In genomic region chr7:33799766-33800165, GRCh38 we compare ENCODE assay signal across 29 cellular contexts.
"Had no signal": no experiment of that assay in that cellular context is flagged by ENCODE, and none has a peak within 500 bp of the region (broad histone marks: within the 10 kb centered on the region; RNA-seq: fewer than 3 reads in every experiment).

No MANE protein-coding gene starts in this region.

- H3K4me1 ChIP-seq: heart left ventricle, left lung, lower lobe of right lung, pancreas, prostate gland, sigmoid colon, spleen, suprapubic skin, tibial artery, upper lobe of right lung had no signal

- H3K4me3 ChIP-seq: heart left ventricle, left lung, lower lobe of right lung, pancreas, prostate gland, sigmoid colon, spleen, suprapubic skin, thoracic aorta, tibial artery, upper lobe of right lung had no signal

- H3K27ac ChIP-seq: heart left ventricle, left lung, lower lobe of right lung, pancreas, prostate gland, sigmoid colon, spleen, suprapubic skin, thoracic aorta, tibial artery, upper lobe of right lung had no signal

- FAIRE-seq: islet of Langerhans, pancreas, small intestine, urothelium cell line had no signal

- DNase-seq: heart left ventricle; hypothalamus; immature natural killer cell; kidney glomerular epithelial cell; left colon; left lung; lower lobe of right lung; mammary epithelial cell; mesenchymal stem cell; midbrain; naive thymus-derived CD8-positive, alpha-beta T cell; nucleus accumbens; pancreas; posterior cingulate gyrus; retina; right cardiac atrium; sigmoid colon; small intestine; spleen; stimulated activated CD4-positive, alpha-beta T cell treated with anti-CD3 and anti-CD28 coated beads, Interleukin-4, amount 100 ng/mL, for 24 hours; stimulated activated naive CD4-positive, alpha-beta T cell; tibial artery; upper lobe of right lung had no signal

- H3K36me3 ChIP-seq: heart left ventricle, left lung, lower lobe of right lung, pancreas, prostate gland, sigmoid colon, spleen, suprapubic skin, thoracic aorta, tibial artery, upper lobe of right lung had no signal

- H3K27me3 ChIP-seq: heart left ventricle, left lung, pancreas, sigmoid colon, spleen, suprapubic skin, tibial artery, upper lobe of right lung had no signal

- ATAC-seq: heart left ventricle; left colon; left lung; lower lobe of right lung; naive thymus-derived CD8-positive, alpha-beta T cell; pancreas; right cardiac atrium; stimulated activated effector memory CD8-positive, alpha-beta T cell treated with anti-CD3 and anti-CD28 coated beads, Interleukin-12 subunit alpha, Interleukin-12 subunit beta, amount 100 ng/mL, for 72 hours; upper lobe of right lung had no signal

- H3K9me3 ChIP-seq: heart left ventricle, lower lobe of right lung, pancreas, prostate gland, sigmoid colon, spleen, suprapubic skin, thoracic aorta, tibial artery, upper lobe of right lung had no signal
